Comparison of ENCODE assay signal across 1 cellular context in genomic region chr9:115992834-115993233, GRCh38.
TF ChIP-seq lines count a peak whose summit lies in the region.

No MANE protein-coding gene starts in this region.

TF ChIP-seq in WTC11, 78 proteins besides CTCF, POLR2A, EP300 and RAD21 (continued from another document):
- TF ChIP-seq ARID4B (CRISPR knock-in tag; IDR thresholded peaks at IDR 0.05; ENCODE audit: borderline replicate concordance) (no peak), IRF1 (CRISPR knock-in tag; IDR thresholded peaks at IDR 0.05) (no peak)
TF ChIP-seq in WTC11: peak in this region for 0.
